27 cellular contexts compared by ENCODE assay signal in the genomic region with DNA sequence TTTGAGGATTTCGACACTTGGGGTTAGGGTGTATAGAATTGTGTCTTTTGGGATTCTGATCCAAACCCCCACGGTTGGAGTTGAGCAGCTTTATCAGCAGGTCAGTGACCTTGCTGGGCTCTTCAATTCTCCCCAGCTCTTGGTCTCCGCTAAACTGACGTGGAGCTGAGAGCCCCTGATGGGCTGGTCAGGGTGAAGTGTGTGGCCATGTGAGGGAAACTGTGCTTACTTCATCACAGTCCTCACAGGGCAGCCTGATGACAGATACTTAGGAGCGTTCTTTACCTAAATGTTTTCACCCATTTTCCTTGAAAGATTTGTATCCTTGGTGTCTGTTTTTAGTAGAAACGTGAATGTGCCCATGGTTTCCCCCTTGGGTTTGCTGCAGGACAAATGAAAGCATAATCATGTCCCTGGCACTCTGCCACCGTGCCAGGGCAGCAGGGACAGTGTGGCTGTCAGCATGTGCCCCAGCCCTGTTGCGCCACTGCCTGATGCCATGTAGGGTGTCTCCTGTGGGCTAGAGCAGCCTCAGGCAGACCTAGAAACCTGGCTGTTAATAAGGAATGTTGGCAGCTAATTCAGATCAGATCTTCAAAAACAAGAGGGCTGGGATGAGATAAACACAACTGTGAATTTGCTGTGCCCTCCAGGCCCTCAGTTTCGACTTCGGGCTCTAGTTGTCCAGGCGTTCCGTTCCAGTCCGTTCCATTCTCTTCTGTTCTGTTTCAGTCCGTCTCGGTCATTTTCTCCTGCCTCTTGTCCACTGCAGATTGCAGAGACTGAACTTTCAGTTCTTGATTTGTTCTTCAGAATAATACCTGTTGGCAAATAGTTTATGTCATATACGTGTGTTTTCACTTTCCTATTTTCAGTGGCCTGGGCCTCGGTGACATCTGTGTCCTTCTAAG.
DNase-seq lines count a peak whose midpoint lies in the region; ATAC-seq and TF ChIP-seq lines count a peak whose summit lies in the region.
"Had no signal": no experiment of that assay in that cellular context is flagged by ENCODE, and none has a peak within 500 bp of the region (broad histone marks: within the 10 kb centered on the region; RNA-seq: fewer than 3 reads in every experiment).

No MANE protein-coding gene starts in this region.

- intact Hi-C loops in adrenal gland (cut with DNase I) (no loop called here), left cardiac atrium (cut with DNase I) (no loop called here)

- no peaks in the 10 kb centered on the region for H4K20me1 ChIP-seq in osteoblast (ENCODE audit: insufficient read depth, low read length)

- H3K9me3 ChIP-seq in adrenal gland (replicated peaks in 1 of 3) (no peaks in the 10 kb centered on the region), osteoblast (ENCODE audit: low read depth, low read length) (no peaks in the 10 kb centered on the region)
- H3K9me3 ChIP-seq: left lung, neutrophil, prostate gland, SJSA1 had no signal

- H3K27ac ChIP-seq in adrenal gland, result no peak overlapping the region
- no peak overlapping the region for H3K27ac ChIP-seq in osteoblast (ENCODE audit: low read depth, low read length)
- H3K27ac ChIP-seq: brain microvascular endothelial cell, left lung, neutrophil, prostate gland, SJSA1 had no signal

- no peak overlapping the region for H3K27ac Mint-ChIP-seq in type B pancreatic cell
- H3K27ac Mint-ChIP-seq: activated B cell treated with CpG ODN at 0.5 μM for 24 hours; activated T-helper 1 cell treated with anti-CD3 and anti-CD28 coated beads, Interleukin-12 subunit alpha, Interleukin-12 subunit beta, Interleukin-2, Interleukin-4 antibody, amounts not matched to agents 30 ng/mL and 10 ng/mL and 1 ng/mL, durations not matched to agents 14 hours and 24 hours and 36 hours; mesothelial cell of epicardium; stimulated activated memory B cell treated with anti-CD40 and anti-IgM and Interleukin-4, amounts not matched to agents 10 μg/mL and 1 μg/mL and 100 μg/mL, for 72 hours had no signal

- H2AFZ ChIP-seq in osteoblast (ENCODE audit: low read length), result no peak overlapping the region

- H3K9me3 Mint-ChIP-seq in type B pancreatic cell, result no peaks in the 10 kb centered on the region
- H3K9me3 Mint-ChIP-seq: activated B cell treated with CpG ODN at 0.5 μM for 24 hours; activated T-helper 1 cell treated with anti-CD3 and anti-CD28 coated beads, Interleukin-12 subunit alpha, Interleukin-12 subunit beta, Interleukin-2, Interleukin-4 antibody, amounts not matched to agents 30 ng/mL and 10 ng/mL and 1 ng/mL, durations not matched to agents 14 hours and 24 hours and 36 hours; CD14-positive monocyte; mesothelial cell of epicardium; naive B cell; stimulated activated memory B cell treated with anti-CD40 and anti-IgM and Interleukin-4, amounts not matched to agents 10 μg/mL and 1 μg/mL and 100 μg/mL, for 72 hours had no signal

- no peak overlapping the region for H3K4me3 Mint-ChIP-seq in type B pancreatic cell
- H3K4me3 Mint-ChIP-seq: activated B cell treated with CpG ODN at 0.5 μM for 24 hours; activated T-helper 1 cell treated with anti-CD3 and anti-CD28 coated beads, Interleukin-12 subunit alpha, Interleukin-12 subunit beta, Interleukin-2, Interleukin-4 antibody, amounts not matched to agents 30 ng/mL and 10 ng/mL and 1 ng/mL, durations not matched to agents 14 hours and 24 hours and 36 hours; CD14-positive monocyte; mesothelial cell of epicardium; naive B cell; stimulated activated memory B cell treated with anti-CD40 and anti-IgM and Interleukin-4, amounts not matched to agents 10 μg/mL and 1 μg/mL and 100 μg/mL, for 72 hours had no signal

- DNase-seq in activated CD8-positive, alpha-beta memory T cell treated with anti-CD3 and anti-CD28 coated beads for 24 hours, result peak; percentile 32
- no peak for DNase-seq in activated CD8-positive, alpha-beta memory T cell treated with anti-CD3 and anti-CD28 coated beads, Interleukin-2, amount 50 U/mL, for 4 hours
- DNase-seq in adrenal gland, result peak in 6 of 7 donors; percentile 40 to 90 (median 55)
- peak; percentile 64 for DNase-seq in left cardiac atrium
- peak; percentile 82 for DNase-seq in osteoblast (ENCODE audit: insufficient read length, low spot score, missing footprints)
- DNase-seq in type B pancreatic cell (ENCODE audit: extremely low spot score, unreplicated experiment), result no peak
- DNase-seq: 8988T; activated B cell treated with CpG ODN at 0.5 μM for 24 hours; activated CD4-positive, alpha-beta T cell treated with anti-CD3 and anti-CD28 coated beads, Interleukin-2, amount 50 U/mL, for 1 hour; activated naive CD4-positive, alpha-beta T cell treated with anti-CD3 and anti-CD28 coated beads, Interleukin-2, amount 50 U/mL, for 16 hours; brain microvascular endothelial cell; DMS79; GOT3; left lung; naive B cell; NCI-H146; NCI-H446 treated with DMSO at 0.1 percent for 48 hours; T-helper 1 cell had no signal

- H3K36me3 ChIP-seq in adrenal gland (replicated peaks in 1 of 2) (peaks cover 0 to 98% of the 10 kb centered on the region in 2 donors), osteoblast (ENCODE audit: insufficient read depth, low read length) (peaks cover 94% of the 10 kb centered on the region)

- H3K4me2 ChIP-seq in osteoblast (ENCODE audit: insufficient read depth, low read length), result no peak overlapping the region

- no peaks in the 10 kb centered on the region for H3K27me3 Mint-ChIP-seq in type B pancreatic cell
- H3K27me3 Mint-ChIP-seq: activated B cell treated with CpG ODN at 0.5 μM for 24 hours; naive B cell; stimulated activated memory B cell treated with anti-CD40 and anti-IgM and Interleukin-4, amounts not matched to agents 10 μg/mL and 1 μg/mL and 100 μg/mL, for 72 hours had no signal

- H3K4me1 Mint-ChIP-seq in type B pancreatic cell (ENCODE audit: unreplicated experiment), result no peaks in the 10 kb centered on the region
- H3K4me1 Mint-ChIP-seq: activated B cell treated with CpG ODN at 0.5 μM for 24 hours; CD14-positive monocyte; mesothelial cell of epicardium; stimulated activated memory B cell treated with anti-CD40 and anti-IgM and Interleukin-4, amounts not matched to agents 10 μg/mL and 1 μg/mL and 100 μg/mL, for 72 hours had no signal

- peaks cover 26% of the 10 kb centered on the region for H3K36me3 Mint-ChIP-seq in type B pancreatic cell

- whole genome bisulfite sequencing in adrenal gland, 4 donors, result 78 to 83% (median 82%) methylated on average over 16 to 17 of the region's 17 CpGs

- TF ChIP-seq POLR2A in adrenal gland (IDR thresholded peaks at IDR 0.05), result no peak

- no peaks in the 10 kb centered on the region for H3K79me2 ChIP-seq in osteoblast (ENCODE audit: insufficient read depth, low read length)

- H3K4me3 ChIP-seq in adrenal gland, result no peak overlapping the region
- no peak overlapping the region for H3K4me3 ChIP-seq in osteoblast (ENCODE audit: insufficient read depth, low read length)
- H3K4me3 ChIP-seq: left lung, prostate gland, SJSA1 had no signal

- H3K27me3 ChIP-seq in adrenal gland, result no peaks in the 10 kb centered on the region
- H3K27me3 ChIP-seq in osteoblast (ENCODE audit: insufficient read depth, low read length), result no peaks in the 10 kb centered on the region
- H3K27me3 ChIP-seq: brain microvascular endothelial cell, left lung, neutrophil, SJSA1 had no signal

- no peaks in the 10 kb centered on the region for H3K4me1 ChIP-seq in adrenal gland (replicated peaks in 1 of 2)
- no peaks in the 10 kb centered on the region for H3K4me1 ChIP-seq in osteoblast (ENCODE audit: insufficient read depth, low read length)
- H3K4me1 ChIP-seq: left lung, prostate gland, SJSA1 had no signal

- TF ChIP-seq CTCF in adrenal gland (IDR thresholded peaks at IDR 0.05) (no peak), osteoblast (IDR thresholded peaks at IDR 0.05; ENCODE audit: extremely low read depth, low read depth, low read length) (no peak), type B pancreatic cell (conservative IDR thresholded peaks at IDR 0.05) (no peak)

- peak; percentile 89 to 96 for ATAC-seq in left cardiac atrium
- no peak for ATAC-seq in GM18861 (IDR thresholded peaks at IDR 0.05; ENCODE audit: unreplicated experiment)
- no peak for ATAC-seq in GM19395 (IDR thresholded peaks at IDR 0.05; ENCODE audit: unreplicated experiment)
- ATAC-seq: left lung; stimulated activated memory B cell treated with anti-CD40 and anti-IgM and Interleukin-4, amounts not matched to agents 10 μg/mL and 1 μg/mL and 100 μg/mL, for 72 hours had no signal

Comparison
In these comparisons a context has a peak if more than half of its experiments do, and no peak if none do; other contexts are left out.
1. DNase-seq: peak in activated CD8-positive, alpha-beta memory T cell treated with anti-CD3 and anti-CD28 coated beads for 24 hours (single experiment), adrenal gland (6 of 7), left cardiac atrium (single experiment) and osteoblast (single experiment); none in activated CD8-positive, alpha-beta memory T cell treated with anti-CD3 and anti-CD28 coated beads, Interleukin-2, amount 50 U/mL, for 4 hours (single experiment) and type B pancreatic cell (single experiment).
2. ATAC-seq: peak in left cardiac atrium (2 of 2); none in GM18861 (single experiment) and GM19395 (single experiment).